8 cellular contexts compared by ENCODE assay signal in genomic region chr4:139454111-139454600, GRCh38. TPM values are rescaled to one million over a fixed set of nuclear protein-coding genes. Genes with fewer than 3 reads are reported as not detected.
DNase-seq lines count a peak whose midpoint lies in the region; ATAC-seq and TF ChIP-seq lines count a peak whose summit lies in the region.

Gene RAB33B, plus strand, starts transcription at chr4:139454121. Its CDS starts 75 bp downstream, at chr4:139454196.

- H3K9me3 Mint-ChIP-seq in activated T-cell treated with anti-CD3 and anti-CD28 coated beads, Interleukin-2, amount 50 U/mL, for 72 hours, result no peaks in the 10 kb centered on the region
- peaks cover 4% of the 10 kb centered on the region for H3K9me3 Mint-ChIP-seq in neural crest cell

- peaks cover 2 to 4% of the 10 kb centered on the region in 2 donors for H3K36me3 Mint-ChIP-seq in activated T-cell treated with anti-CD3 and anti-CD28 coated beads, Interleukin-2, amount 50 U/mL, for 72 hours (ENCODE audit: insufficient read depth in 2 of 2)
- H3K36me3 Mint-ChIP-seq in neural crest cell (ENCODE audit: low read depth), result peaks cover 2% of the 10 kb centered on the region

- no peaks in the 10 kb centered on the region for H3K9me3 ChIP-seq in esophagus muscularis mucosa

- no peak for TF ChIP-seq EP300 in esophagus muscularis mucosa (IDR thresholded peaks at IDR 0.05)

- peaks cover 36 to 57% (median 55%) of the 10 kb centered on the region in 4 donors for H3K4me1 ChIP-seq in esophagus muscularis mucosa

- no peaks in the 10 kb centered on the region for H3K27me3 Mint-ChIP-seq in activated T-cell treated with anti-CD3 and anti-CD28 coated beads, Interleukin-2, amount 50 U/mL, for 72 hours (ENCODE audit: low read depth)
- H3K27me3 Mint-ChIP-seq in neural crest cell (ENCODE audit: low read depth), result no peaks in the 10 kb centered on the region

- peak; percentile 94 for TF ChIP-seq POLR2A in esophagus muscularis mucosa (IDR thresholded peaks at IDR 0.05; ENCODE audit: low read depth)

- TF ChIP-seq CTCF in esophagus muscularis mucosa (IDR thresholded peaks at IDR 0.05) (no peak), neural crest cell (conservative IDR thresholded peaks at IDR 0.05) (no peak)

- H3K27ac ChIP-seq in esophagus muscularis mucosa (replicated peaks in 1 of 4), result peak within 1 kb of the TSS; percentile 92 to 99 (median 96)

- peak in 1 of 2 donors; percentile 2 for ATAC-seq in activated T-cell treated with anti-CD3 and anti-CD28 coated beads, Interleukin-2, amount 50 U/mL, for 72 hours (replicated peaks in 1 of 2)
- ATAC-seq in HG02938 (IDR thresholded peaks at IDR 0.05; ENCODE audit: unreplicated experiment) (peak; percentile 3), SK-N-SH treated with all-trans-retinoic acid at 6 μM for 48 hours (peak; percentile 4), HG02840 (IDR thresholded peaks at IDR 0.05; ENCODE audit: low FRiP score, unreplicated experiment) (no peak)

- peak within 1 kb of the TSS; percentile 82 to 98 for H3K4me3 Mint-ChIP-seq in activated T-cell treated with anti-CD3 and anti-CD28 coated beads, Interleukin-2, amount 50 U/mL, for 72 hours
- H3K4me3 Mint-ChIP-seq in neural crest cell, result peak within 1 kb of the TSS; percentile 96

- H3K27me3 ChIP-seq in esophagus muscularis mucosa, result no peaks in the 10 kb centered on the region

- intact Hi-C loops in esophagus muscularis mucosa (cut with DNase I), result loop anchor here (10.0 kb wide), 2 partner anchors 279 to 369 kb away; partner anchors contain the start of gene ELF2

- H3K27ac Mint-ChIP-seq in activated T-cell treated with anti-CD3 and anti-CD28 coated beads, Interleukin-2, amount 50 U/mL, for 72 hours, result peak within 1 kb of the TSS; percentile 98
- H3K27ac Mint-ChIP-seq in neural crest cell (ENCODE audit: unreplicated experiment), result peak within 1 kb of the TSS; percentile 99

- 0% methylated on average over 8 of the region's 36 CpGs for WGBS in esophagus muscularis mucosa

- H3K36me3 ChIP-seq in esophagus muscularis mucosa, result no peaks in the 10 kb centered on the region

- H3K4me3 ChIP-seq in esophagus muscularis mucosa, result peak within 1 kb of the TSS; percentile 76 to 93 (median 81)

- no peak for DNase-seq in activated T-cell treated with anti-CD3 and anti-CD28 coated beads, Interleukin-2, amount 50 U/mL, for 72 hours
- DNase-seq in activated T-cell treated with anti-CD3 and anti-CD28 coated beads, Interleukin-2, amount 50 U/mL, for 48 hours, result no peak
- DNase-seq in esophagus muscularis mucosa (ENCODE audit: extremely low spot score) (no peak), neural crest cell (ENCODE audit: low read depth, low spot score) (no peak), CD1c-positive myeloid dendritic cell (ENCODE audit: extremely low spot score) (no peak)

- H3K4me1 Mint-ChIP-seq in activated T-cell treated with anti-CD3 and anti-CD28 coated beads, Interleukin-2, amount 50 U/mL, for 72 hours (ENCODE audit: low read depth), result peaks cover 67% of the 10 kb centered on the region
- peaks cover 58% of the 10 kb centered on the region for H3K4me1 Mint-ChIP-seq in neural crest cell

TF ChIP-seq in SK-N-SH treated with all-trans-retinoic acid at 6 μM for 48 hours, 23 proteins besides CTCF, POLR2A, EP300 and RAD21:
- TF ChIP-seq ESRRG (CRISPR knock-in tag; IDR thresholded peaks at IDR 0.05), result no peak
- no peak for TF ChIP-seq TCF4 (CRISPR knock-in tag; IDR thresholded peaks at IDR 0.05; ENCODE audit: borderline replicate concordance)
- TF ChIP-seq TSHZ2 (CRISPR knock-in tag; IDR thresholded peaks at IDR 0.05), result no peak
- TF ChIP-seq CSDC2 (CRISPR knock-in tag; IDR thresholded peaks at IDR 0.05), result no peak
- TF ChIP-seq OSR1 (CRISPR knock-in tag; IDR thresholded peaks at IDR 0.05), result no peak
- TF ChIP-seq GLIS3 (CRISPR knock-in tag; IDR thresholded peaks at IDR 0.05), result no peak
- no peak for TF ChIP-seq CSRNP3 (CRISPR knock-in tag; IDR thresholded peaks at IDR 0.05)
- TF ChIP-seq, protein P1, sequence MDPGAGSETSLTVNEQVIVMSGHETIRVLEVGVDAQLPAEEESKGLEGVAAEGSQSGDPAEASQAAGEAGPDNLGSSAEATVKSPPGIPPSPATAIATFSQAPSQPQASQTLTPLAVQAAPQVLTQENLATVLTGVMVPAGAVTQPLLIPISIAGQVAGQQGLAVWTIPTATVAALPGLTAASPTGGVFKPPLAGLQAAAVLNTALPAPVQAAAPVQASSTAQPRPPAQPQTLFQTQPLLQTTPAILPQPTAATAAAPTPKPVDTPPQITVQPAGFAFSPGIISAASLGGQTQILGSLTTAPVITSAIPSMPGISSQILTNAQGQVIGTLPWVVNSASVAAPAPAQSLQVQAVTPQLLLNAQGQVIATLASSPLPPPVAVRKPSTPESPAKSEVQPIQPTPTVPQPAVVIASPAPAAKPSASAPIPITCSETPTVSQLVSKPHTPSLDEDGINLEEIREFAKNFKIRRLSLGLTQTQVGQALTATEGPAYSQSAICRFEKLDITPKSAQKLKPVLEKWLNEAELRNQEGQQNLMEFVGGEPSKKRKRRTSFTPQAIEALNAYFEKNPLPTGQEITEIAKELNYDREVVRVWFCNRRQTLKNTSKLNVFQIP (CRISPR knock-in tag; IDR thresholded peaks at IDR 0.05; ENCODE audit: borderline replicate concordance, low read depth), result no peak
- TF ChIP-seq TOX (CRISPR knock-in tag; IDR thresholded peaks at IDR 0.05; ENCODE audit: borderline replicate concordance), result no peak
- TF ChIP-seq ZNF70 (CRISPR knock-in tag; IDR thresholded peaks at IDR 0.05), result no peak
- TF ChIP-seq ZC3H10 (CRISPR knock-in tag; IDR thresholded peaks at IDR 0.05), result no peak
- TF ChIP-seq RARB (CRISPR knock-in tag; IDR thresholded peaks at IDR 0.05), result no peak
- no peak for TF ChIP-seq SNAI2 (CRISPR knock-in tag; IDR thresholded peaks at IDR 0.05)
- no peak for TF ChIP-seq ZFP3 (CRISPR knock-in tag; IDR thresholded peaks at IDR 0.05)
- TF ChIP-seq ZNF565 (CRISPR knock-in tag; conservative IDR thresholded peaks at IDR 0.05; ENCODE audit: low read depth), result no peak
- no peak for TF ChIP-seq ZNF8 (CRISPR knock-in tag; IDR thresholded peaks at IDR 0.05)
- no peak for TF ChIP-seq PPARA (CRISPR knock-in tag; IDR thresholded peaks at IDR 0.05; ENCODE audit: borderline replicate concordance)
- TF ChIP-seq PATZ1 (CRISPR knock-in tag; IDR thresholded peaks at IDR 0.05; ENCODE audit: borderline replicate concordance), result no peak
- TF ChIP-seq ZFP30 (CRISPR knock-in tag; IDR thresholded peaks at IDR 0.05), result no peak

RNA-seq across cellular contexts. Expression of gene RAB33B, which starts in this region (rescaled TPM):
- total RNA-seq in activated T-cell treated with anti-CD3 and anti-CD28 coated beads, Interleukin-2, amount 50 U/mL, for 72 hours, result 10 to 100 TPM; 10.4 to 11.6 TPM
- total RNA-seq in esophagus muscularis mucosa, result 10 to 100 TPM; 10.8 to 16.1 (median 14.8) TPM
- total RNA-seq in neural crest cell, result 6.5 and 7.0 TPM in 2 replicates
